In the genomic region with DNA sequence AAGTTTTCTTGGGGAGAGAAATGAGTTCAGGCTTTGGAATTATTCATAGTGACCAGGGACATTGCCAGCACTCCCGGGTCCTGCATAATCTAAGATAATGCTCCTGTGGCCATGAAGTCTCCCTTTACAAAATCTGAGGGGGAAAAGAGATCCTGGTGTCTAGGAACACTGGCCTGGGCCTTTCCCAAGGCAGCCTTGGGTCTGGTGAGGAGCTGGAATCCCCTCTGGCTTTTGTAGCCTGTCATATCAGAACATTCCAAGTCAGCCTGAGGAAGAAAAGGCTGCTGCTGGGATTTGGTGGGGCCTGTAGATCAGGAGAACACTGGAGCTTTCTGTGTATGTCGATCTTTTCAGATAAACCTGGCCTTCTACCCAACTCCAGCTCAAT, we compare ENCODE assay signal across 8 cellular contexts. TPM values are rescaled to one million over a fixed set of nuclear protein-coding genes. Genes with fewer than 3 reads are reported as not detected.
DNase-seq lines count a peak whose midpoint lies in the region; ATAC-seq and TF ChIP-seq lines count a peak whose summit lies in the region.

No MANE protein-coding gene starts in this region.

- peaks cover 0 to under 1% (median 0%) of the 10 kb centered on the region in 11 experiments; a peak in 3 of 22 replicates for H3K36me3 ChIP-seq in BLaER1 treated with 17β-estradiol and CSF1 and Interleukin-3, amounts not matched to agents 10 nM and 100 nM
- no peaks in the 10 kb centered on the region for H3K36me3 ChIP-seq in Loucy (ENCODE audit: insufficient read depth, low read length)
- no peaks in the 10 kb centered on the region for H3K36me3 ChIP-seq in colonic mucosa

- peaks cover 14 to 15% (median 15%) of the 10 kb centered on the region in 11 experiments for H4K20me1 ChIP-seq in BLaER1 treated with 17β-estradiol and CSF1 and Interleukin-3, amounts not matched to agents 10 nM and 100 nM
- H4K20me1 ChIP-seq in Loucy (ENCODE audit: insufficient read depth, low read length, poor library complexity, severe bottlenecking): peaks cover 14% of the 10 kb centered on the region

- TF ChIP-seq CTCF in Loucy (conservative IDR thresholded peaks at IDR 0.05; ENCODE audit: low read length): no peak
- no peak for TF ChIP-seq CTCF in colonic mucosa (IDR thresholded peaks at IDR 0.05)
- no peak for TF ChIP-seq CTCF in neural crest cell (conservative IDR thresholded peaks at IDR 0.05)
- TF ChIP-seq CTCF in foreskin keratinocyte (conservative IDR thresholded peaks at IDR 0.05): no peak

- peak overlapping the region; percentile 93 for H3K4me3 Mint-ChIP-seq in neural crest cell

- no peaks in the 10 kb centered on the region for H3K27me3 ChIP-seq in BLaER1 treated with 17β-estradiol and CSF1 and Interleukin-3, amounts not matched to agents 10 nM and 100 nM
- H3K27me3 ChIP-seq in Loucy (ENCODE audit: insufficient read depth, low read length, poor library complexity, severe bottlenecking) (peaks cover 9% of the 10 kb centered on the region), colonic mucosa (no peaks in the 10 kb centered on the region), foreskin keratinocyte (no peaks in the 10 kb centered on the region)

- peaks cover 4% of the 10 kb centered on the region for H3K9me3 Mint-ChIP-seq in neural crest cell

- H3K79me2 ChIP-seq in Loucy (ENCODE audit: insufficient read depth, low read length): peaks cover 46% of the 10 kb centered on the region

- peak overlapping the region; percentile 96 to 100 (median 99) for H3K27ac ChIP-seq in BLaER1 treated with 17β-estradiol and CSF1 and Interleukin-3, amounts not matched to agents 10 nM and 100 nM
- peak overlapping the region; percentile 98 for H3K27ac ChIP-seq in colonic mucosa
- no peak overlapping the region for H3K27ac ChIP-seq in foreskin keratinocyte

- no peak overlapping the region for H2AFZ ChIP-seq in Loucy (ENCODE audit: low read length)

- no peak for ATAC-seq in foreskin keratinocyte

- H3K27me3 Mint-ChIP-seq in neural crest cell (ENCODE audit: low read depth): peaks cover 4% of the 10 kb centered on the region

- no peaks in the 10 kb centered on the region for H3K9me3 ChIP-seq in BLaER1 treated with 17β-estradiol and CSF1 and Interleukin-3, amounts not matched to agents 10 nM and 100 nM (replicated peaks in 1 of 11)
- no peaks in the 10 kb centered on the region for H3K9me3 ChIP-seq in Loucy (ENCODE audit: insufficient read depth, low read depth, low read length)
- H3K9me3 ChIP-seq in colonic mucosa: no peaks in the 10 kb centered on the region

- no peaks in the 10 kb centered on the region for H3K36me3 Mint-ChIP-seq in neural crest cell (ENCODE audit: low read depth)

- H3K9me2 ChIP-seq in Loucy (replicated peaks; ENCODE audit: low read depth, low read length): no peaks in the 10 kb centered on the region

- H3F3A ChIP-seq in Loucy (ENCODE audit: low read depth): peaks cover 9% of the 10 kb centered on the region; the same call in 1 of the 2 replicates

- H3K4me1 Mint-ChIP-seq in neural crest cell: peaks cover 42% of the 10 kb centered on the region

- intact Hi-C loops in colonic mucosa (cut with DNase I): loop anchor here (5.0 kb wide), 1 partner anchor 93 kb away; a partner anchor contains a TSS

- peaks cover 40 to 52% (median 44%) of the 10 kb centered on the region in 10 experiments for H3K4me1 ChIP-seq in BLaER1 treated with 17β-estradiol and CSF1 and Interleukin-3, amounts not matched to agents 10 nM and 100 nM
- H3K4me1 ChIP-seq in Loucy (ENCODE audit: insufficient read depth, low read length, poor library complexity, severe bottlenecking) (peaks cover 51% of the 10 kb centered on the region), colonic mucosa (peaks cover 10% of the 10 kb centered on the region), foreskin keratinocyte (peaks cover 25% of the 10 kb centered on the region)

- peak overlapping the region; percentile 67 to 98 (median 96); a peak in 19 of 20 replicates for H3K4me3 ChIP-seq in BLaER1 treated with 17β-estradiol and CSF1 and Interleukin-3, amounts not matched to agents 10 nM and 100 nM
- H3K4me3 ChIP-seq in Loucy (ENCODE audit: low read length, poor library complexity, severe bottlenecking): peak overlapping the region; percentile 80
- no peak overlapping the region for H3K4me3 ChIP-seq in colonic mucosa

- peak overlapping the region; percentile 99 to 100 (median 100) for H3K9ac ChIP-seq in BLaER1 treated with 17β-estradiol and CSF1 and Interleukin-3, amounts not matched to agents 10 nM and 100 nM
- H3K9ac ChIP-seq in Loucy (ENCODE audit: low read depth, low read length, poor library complexity, severe bottlenecking) (peak overlapping the region; percentile 96), colonic mucosa (ENCODE audit: low read depth in 2 of 2, low read length in 2 of 2) (peak overlapping the region; percentile 13 to 96)

- H3K27ac Mint-ChIP-seq in neural crest cell (ENCODE audit: unreplicated experiment): peak overlapping the region; percentile 81

- H3K4me2 ChIP-seq in BLaER1 treated with 17β-estradiol and CSF1 and Interleukin-3, amounts not matched to agents 10 nM and 100 nM: peak overlapping the region; percentile 77 to 98 (median 91)
- peak overlapping the region; percentile 92 for H3K4me2 ChIP-seq in Loucy (ENCODE audit: low read depth, low read length, poor library complexity, severe bottlenecking)

- DNase-seq in colonic mucosa: no peak
- DNase-seq in neural crest cell (ENCODE audit: low read depth, low spot score): no peak
- no peak for DNase-seq in DMS114 treated with DMSO at 0.1 percent for 48 hours (lab: John Stamatoyannopoulos, UW; ENCODE audit: unreplicated experiment)
- no peak for DNase-seq in foreskin keratinocyte
- DNase-seq in amygdala (lab: John Stamatoyannopoulos, UW): no peak
- no peak for DNase-seq in SW480 (ENCODE audit: low spot score)

RNA-seq across cellular contexts. Expression of a gene that starts 1.6 kb away (rescaled TPM):
- total RNA-seq in colonic mucosa (10 to 100 TPM; 49.6 to 76.2 TPM), neural crest cell (155 and 160 TPM in 2 replicates), foreskin keratinocyte (41.8 and 42.4 TPM in 2 replicates)
- polyA plus RNA-seq in foreskin keratinocyte: 7.0 and 9.3 TPM in 2 replicates
